In genomic region chr19:13064092-13064489, GRCh38 we compare ENCODE assay signal across 21 cellular contexts. TPM values are rescaled to one million over a fixed set of nuclear protein-coding genes. Genes with fewer than 3 reads are reported as not detected.
DNase-seq lines count a peak whose midpoint lies in the region; ATAC-seq and TF ChIP-seq lines count a peak whose summit lies in the region.
"Had no signal": no experiment of that assay in that cellular context is flagged by ENCODE, and none has a peak within 500 bp of the region (broad histone marks: within the 10 kb centered on the region; RNA-seq: fewer than 3 reads in every experiment).

No MANE protein-coding gene starts in this region.

- no peaks in the 10 kb centered on the region for H3K9me2 ChIP-seq in SK-N-SH

- no peak for DNase-seq in SK-N-SH
- peak; percentile 49 to 87 (median 82) for DNase-seq in right cardiac atrium
- peak; percentile 61 to 84 for DNase-seq in gastrocnemius medialis
- no peak for DNase-seq in vagina (ENCODE audit: extremely low spot score in 2 of 2)
- no peak for DNase-seq in activated naive CD4-positive, alpha-beta T cell (lab: John Stamatoyannopoulos, UW)
- DNase-seq in activated CD8-positive, alpha-beta memory T cell treated with anti-CD3 and anti-CD28 coated beads for 24 hours = no peak
- no peak for DNase-seq in SHP77 (lab: John Stamatoyannopoulos, UW)
- DNase-seq: 8988T; activated CD4-positive, alpha-beta T cell treated with anti-CD3 and anti-CD28 coated beads, Interleukin-2, amount 10 ng/mL, durations not matched to agents 24 days and 14 days; activated CD8-positive, alpha-beta memory T cell treated with anti-CD3 and anti-CD28 coated beads, Interleukin-2, amount 50 U/mL, for 4 hours; activated gamma-delta T cell; BE2C; colonic mucosa; IMR-90; MG63; NCI-H1694; retina; stimulated activated naive CD4-positive, alpha-beta T cell treated with Interleukin-2 at 50 U/mL for 16 hours had no signal

- no peak for TF ChIP-seq CTCF in SK-N-SH (IDR thresholded peaks at IDR 0.05)
- TF ChIP-seq CTCF in gastrocnemius medialis (IDR thresholded peaks at IDR 0.05 in 4 of 5, conservative IDR thresholded peaks at IDR 0.05 in 1 of 5) = no peak
- TF ChIP-seq CTCF in vagina (IDR thresholded peaks at IDR 0.05) = no peak

- no peaks in the 10 kb centered on the region for H4K20me1 ChIP-seq in SK-N-SH (ENCODE audit: insufficient read depth)

- POLR2A ChIA-PET in SK-N-SH (lab: Yijun Ruan, JAX) = interaction anchor here (0.5 to 0.9 kb wide), 3 partner anchors 20 to 84 kb away, joined by 3 read pairs; no protein-coding TSS in a partner anchor

- no peak for TF ChIP-seq EP300 in SK-N-SH (IDR thresholded peaks at IDR 0.05; ENCODE audit: borderline replicate concordance in 1 of 2, low read depth in 1 of 2, low read length in 1 of 2)

- H3K27me3 ChIP-seq in SK-N-SH (ENCODE audit: insufficient read depth) (no peaks in the 10 kb centered on the region), right cardiac atrium (ENCODE audit: control insufficient read depth, insufficient read depth) (no peaks in the 10 kb centered on the region), gastrocnemius medialis (no peaks in the 10 kb centered on the region), vagina (no peaks in the 10 kb centered on the region)
- H3K27me3 ChIP-seq: BE2C, colonic mucosa, MG63 had no signal

- H3K4me1 ChIP-seq in SK-N-SH (ENCODE audit: control insufficient read depth in 1 of 2, insufficient read depth in 2 of 2, low read depth in 1 of 2, low read length in 1 of 2) (peaks cover 26 to 83% of the 10 kb centered on the region in 2 experiments), right cardiac atrium (ENCODE audit: control insufficient read depth, insufficient read depth, low read length) (peaks cover 62% of the 10 kb centered on the region), gastrocnemius medialis (peaks cover 95 to 96% of the 10 kb centered on the region in 2 donors), vagina (peaks cover 99% of the 10 kb centered on the region)

- no peaks in the 10 kb centered on the region for H3K36me3 ChIP-seq in SK-N-SH (replicated peaks in 1 of 2; ENCODE audit: control insufficient read depth in 1 of 2, insufficient read depth in 2 of 2, low read length in 1 of 2)
- H3K36me3 ChIP-seq in gastrocnemius medialis = no peaks in the 10 kb centered on the region
- no peaks in the 10 kb centered on the region for H3K36me3 ChIP-seq in vagina
- H3K36me3 ChIP-seq: BE2C, colonic mucosa had no signal

- intact Hi-C loops in right cardiac atrium (cut with DNase I) = loop anchor here in 3 of 4 donors (5.0 to 10.0 kb wide), 5 partner anchors 33 to 79 kb away; partner anchors contain the start of gene NFIX (in 1 of the 3)
- intact Hi-C loops in gastrocnemius medialis (cut with DNase I; ENCODE audit: low total_unique reads) = loop anchor here (5.0 kb wide), 2 partner anchors 37 to 62 kb away; no protein-coding TSS in a partner anchor
- intact Hi-C loops in vagina (cut with DNase I) = loop anchor here (5.0 kb wide), 2 partner anchors 47 to 82 kb away; no protein-coding TSS in a partner anchor

- ATAC-seq in SK-N-SH treated with all-trans-retinoic acid at 6 μM for 48 hours (no peak), right cardiac atrium (peak; percentile 46 to 48), gastrocnemius medialis (peak; percentile 43 to 55)

- H3K27ac ChIP-seq in SK-N-SH (ENCODE audit: low read depth in 2 of 2, low read length in 1 of 2) (peak overlapping the region in 1 of 2 experiments; percentile 69; a peak in 2 of 4 replicates), right cardiac atrium (ENCODE audit: low read length) (peak overlapping the region; percentile 92), gastrocnemius medialis (peak overlapping the region; percentile 92 to 100 (median 96)), vagina (peak overlapping the region; percentile 96)
- H3K27ac ChIP-seq: colonic mucosa had no signal

- in situ Hi-C loops in gastrocnemius medialis (cut with MboI; ENCODE audit: low sequenced_read_pairs in 4 of 4) = no loop called here

- H3K9me3 ChIP-seq in SK-N-SH = no peaks in the 10 kb centered on the region
- no peaks in the 10 kb centered on the region for H3K9me3 ChIP-seq in right cardiac atrium (ENCODE audit: control insufficient read depth, low read length)
- no peaks in the 10 kb centered on the region for H3K9me3 ChIP-seq in gastrocnemius medialis
- no peaks in the 10 kb centered on the region for H3K9me3 ChIP-seq in vagina
- H3K9me3 ChIP-seq: BE2C, colonic mucosa, MG63 had no signal

- H3K4me2 ChIP-seq in SK-N-SH = peak overlapping the region; percentile 66; the same call in 1 of the 2 replicates

- no peak overlapping the region for H2AFZ ChIP-seq in SK-N-SH (ENCODE audit: low read depth)

- no peak overlapping the region for H3K9ac ChIP-seq in SK-N-SH

- WGBS in SK-N-SH (ENCODE audit: low lambda C conversion rate) = no CpG with 5 or more reads among the region's 6 CpGs
- 42% methylated on average over 6 of the region's 6 CpGs for WGBS in right cardiac atrium

- TF ChIP-seq POLR2A in gastrocnemius medialis (IDR thresholded peaks at IDR 0.05) (no peak), vagina (IDR thresholded peaks at IDR 0.05) (no peak)

- no peak for TF ChIP-seq RAD21 in SK-N-SH (IDR thresholded peaks at IDR 0.05; ENCODE audit: low read length)

- no peak overlapping the region for H3K4me3 ChIP-seq in SK-N-SH (ENCODE audit: low read depth in 2 of 2, low read length in 1 of 2)
- H3K4me3 ChIP-seq in right cardiac atrium (ENCODE audit: low read length) = no peak overlapping the region
- peak overlapping the region in 2 of 4 donors; percentile 19 to 26 for H3K4me3 ChIP-seq in gastrocnemius medialis
- no peak overlapping the region for H3K4me3 ChIP-seq in vagina
- H3K4me3 ChIP-seq: colonic mucosa, MG63 had no signal

- CTCF ChIA-PET in SK-N-SH (lab: Yijun Ruan, JAX) = interaction anchor here (0.7 to 35.2 kb wide), 8 partner anchors 9 to 99 kb away, joined by 3 to 506 read pairs (median 10); no protein-coding TSS in a partner anchor

- H3K79me2 ChIP-seq in SK-N-SH (ENCODE audit: insufficient read depth) = peaks cover 53% of the 10 kb centered on the region

- peaks cover 12% of the 10 kb centered on the region for H3F3A ChIP-seq in SK-N-SH (replicated peaks; ENCODE audit: insufficient read depth)

TF ChIP-seq in SK-N-SH, 30 proteins besides CTCF, POLR2A, EP300 and RAD21 (continues in another document):
- TF ChIP-seq RXRA (IDR thresholded peaks at IDR 0.05; ENCODE audit: borderline replicate concordance, low read depth) = no peak
- TF ChIP-seq NRF1 (IDR thresholded peaks at IDR 0.05; ENCODE audit: low read depth, low read length) = no peak
- no peak for TF ChIP-seq USF1 (IDR thresholded peaks at IDR 0.05; ENCODE audit: borderline replicate concordance, low read depth)
- TF ChIP-seq RFX5 (IDR thresholded peaks at IDR 0.05; ENCODE audit: low read length) = no peak
- no peak for TF ChIP-seq CHD2 (IDR thresholded peaks at IDR 0.05; ENCODE audit: low read length, partially characterized antibody)
- no peak for TF ChIP-seq FOXM1 (IDR thresholded peaks at IDR 0.05; ENCODE audit: low read depth)
- TF ChIP-seq EZH2phosphoT487 (IDR thresholded peaks at IDR 0.05; ENCODE audit: borderline replicate concordance, low read depth) = no peak
- no peak for TF ChIP-seq TCF12 (IDR thresholded peaks at IDR 0.05)
- TF ChIP-seq POLR2AphosphoS5 (IDR thresholded peaks at IDR 0.05; ENCODE audit: low read depth, low read length) = no peak

TF ChIP-seq in SK-N-SH treated with all-trans-retinoic acid at 6 μM for 48 hours, 23 proteins besides CTCF, POLR2A, EP300 and RAD21 (continues in another document):
- no peak for TF ChIP-seq TSHZ2 (CRISPR knock-in tag; IDR thresholded peaks at IDR 0.05)
- TF ChIP-seq ZFP3 (CRISPR knock-in tag; IDR thresholded peaks at IDR 0.05) = no peak
- TF ChIP-seq BACH2 (CRISPR knock-in tag; IDR thresholded peaks at IDR 0.05; ENCODE audit: borderline replicate concordance) = no peak
- no peak for TF ChIP-seq ISL1 (CRISPR knock-in tag; IDR thresholded peaks at IDR 0.05)

RNA-seq across cellular contexts. Expression of gene LYL1, which starts 38.6 kb away (rescaled TPM):
- polyA plus RNA-seq in SK-N-SH (2012; rRNA removed) (1.1 and 2.2 TPM in 2 replicates), right cardiac atrium (8.0 TPM)
- polyA plus RNA-seq in SK-N-SH (2012; cell fraction: cytosol; rRNA removed) = 0.80 and 1.8 TPM in 2 replicates
- polyA plus RNA-seq in SK-N-SH (2012; cell fraction: nucleus; rRNA removed) = 3.7 and 4.9 TPM in 2 replicates
- total RNA-seq in right cardiac atrium (10 to 100 TPM in 2 of 4 donors, 1 to 10 TPM in 2; 8.0 to 11.9 (median 10.1) TPM), gastrocnemius medialis (1 to 10 TPM; 2.6 to 5.0 (median 3.1) TPM), vagina (11.5 TPM)
- total RNA-seq: H4 had no signal
- polyA plus RNA-seq: neural cell had no signal

RNA-seq across cellular contexts. Expression of gene TRMT1, which starts 52.4 kb away (rescaled TPM):
- polyA plus RNA-seq in SK-N-SH (2012; rRNA removed) (60.9 and 64.9 TPM in 2 replicates), right cardiac atrium (19.9 TPM)
- polyA plus RNA-seq in SK-N-SH (2012; cell fraction: cytosol; rRNA removed) = 15.7 and 22.8 TPM in 2 replicates
- polyA plus RNA-seq in SK-N-SH (2012; cell fraction: nucleus; rRNA removed) = 485 and 635 TPM in 2 replicates
- total RNA-seq in right cardiac atrium (10 to 100 TPM; 14.8 to 22.2 (median 17.5) TPM), gastrocnemius medialis (10 to 100 TPM; 31.7 to 47.9 (median 45.0) TPM), vagina (28.0 TPM)

RNA-seq across cellular contexts. Expression of gene NACC1, which starts 54.0 kb away (rescaled TPM):
- polyA plus RNA-seq in SK-N-SH (2012; rRNA removed) = 72.8 and 127 TPM in 2 replicates
- 36.3 and 58.8 TPM in 2 replicates for polyA plus RNA-seq in SK-N-SH (2012; cell fraction: cytosol; rRNA removed)
- polyA plus RNA-seq in SK-N-SH (2012; cell fraction: nucleus; rRNA removed) = 107 and 113 TPM in 2 replicates
- 10 to 100 TPM; 27.6 to 44.2 (median 40.2) TPM for total RNA-seq in right cardiac atrium
- polyA plus RNA-seq in right cardiac atrium = 40.2 TPM
- 10 to 100 TPM; 36.3 to 81.3 (median 49.4) TPM for total RNA-seq in gastrocnemius medialis
- 22.6 TPM for total RNA-seq in vagina

Comparison
In these comparisons a context has a peak if more than half of its experiments do, and no peak if none do; other contexts are left out.
1. DNase-seq: peak in right cardiac atrium (3 of 3) and gastrocnemius medialis (2 of 2); none in SK-N-SH (single experiment), vagina (0 of 2), activated naive CD4-positive, alpha-beta T cell (0 of 4), activated CD8-positive, alpha-beta memory T cell treated with anti-CD3 and anti-CD28 coated beads for 24 hours (single experiment) and SHP77 (0 of 2).